Comparison of ENCODE assay signal across 8 cellular contexts in genomic region chr6:26532699-26533523, GRCh38. TPM values are rescaled to one million over a fixed set of nuclear protein-coding genes. Genes with fewer than 3 reads are reported as not detected.
A peak's percentile ranks its signal among the peaks of the same experiment; 100 is the strongest.
DNase-seq lines count a peak whose midpoint lies in the region; ATAC-seq and TF ChIP-seq lines count a peak whose summit lies in the region.

No MANE protein-coding gene starts in this region.

- peak overlapping the region; percentile 70 for H2AFZ ChIP-seq in hepatocyte

- H3K79me2 ChIP-seq in hepatocyte: no peaks in the 10 kb centered on the region

- peak overlapping the region; percentile 82 for H3K4me2 ChIP-seq in hepatocyte

- TF ChIP-seq CTCF in hepatocyte (IDR thresholded peaks at IDR 0.05; ENCODE audit: poor library complexity) (no peak), retinal pigment epithelial cell (conservative IDR thresholded peaks at IDR 0.05; ENCODE audit: low read depth, low read length) (no peak)

- no peaks in the 10 kb centered on the region for H3K9me3 ChIP-seq in hepatocyte (ENCODE audit: low read depth)
- H3K9me3 ChIP-seq in aorta (ENCODE audit: control insufficient read depth, low read length): no peaks in the 10 kb centered on the region

- intact Hi-C loops in aorta (cut with DNase I): loop anchor here in 1 of 2 donors (1.0 to 2.0 kb wide), 2 partner anchors 12 to 36 kb away; no protein-coding TSS in a partner anchor

- no peaks in the 10 kb centered on the region for H3K9me2 ChIP-seq in hepatocyte (replicated peaks; ENCODE audit: insufficient read depth)

- peaks cover 6% of the 10 kb centered on the region for H3K4me1 ChIP-seq in hepatocyte (ENCODE audit: insufficient read depth)
- peaks cover 0 to 2% of the 10 kb centered on the region in 2 donors for H3K4me1 ChIP-seq in aorta (ENCODE audit: control insufficient read depth in 1 of 2, insufficient read depth in 2 of 2, low read length in 2 of 2)

- peak overlapping the region; percentile 85 for H3K27ac ChIP-seq in hepatocyte
- peak overlapping the region; percentile 3 to 85 for H3K27ac ChIP-seq in aorta (ENCODE audit: low read depth in 1 of 2, low read length in 2 of 2)

- H3K27me3 ChIP-seq in H7 (ENCODE audit: control insufficient read depth, insufficient read depth, low read length) (no peaks in the 10 kb centered on the region), hepatocyte (no peaks in the 10 kb centered on the region), aorta (ENCODE audit: control insufficient read depth in 1 of 2, insufficient read depth in 2 of 2, low read length in 1 of 2) (no peaks in the 10 kb centered on the region)

- H3K36me3 ChIP-seq in H7 (replicated peaks; ENCODE audit: control insufficient read depth, insufficient read depth, low read length) (no peaks in the 10 kb centered on the region), hepatocyte (replicated peaks; ENCODE audit: insufficient read depth, low read depth) (no peaks in the 10 kb centered on the region), aorta (ENCODE audit: control insufficient read depth in 1 of 2, insufficient read depth in 2 of 2, low read length in 1 of 2) (no peaks in the 10 kb centered on the region)

- DNase-seq in C1 segment of cervical spinal cord (lab: John Stamatoyannopoulos, UW) (peak; percentile 46 to 91 (median 78)), H7 (peak; percentile 80), NCI-H2029 treated with DMSO at 0.1 percent for 48 hours (lab: John Stamatoyannopoulos, UW) (peak; percentile 92), T-helper 9 cell (peak; percentile 77), astrocyte of the hippocampus (ENCODE audit: low read depth, low spot score) (peak; percentile 93), hepatocyte (ENCODE audit: low spot score) (peak; percentile 91), retinal pigment epithelial cell (ENCODE audit: low read depth) (no peak), aorta (peak; percentile 92 to 94)

- peak overlapping the region; percentile 64 for H3K4me3 ChIP-seq in H7 (ENCODE audit: insufficient read depth, low read depth, low read length)
- H3K4me3 ChIP-seq in hepatocyte: peak overlapping the region; percentile 71
- peak overlapping the region; percentile 79 for H3K4me3 ChIP-seq in retinal pigment epithelial cell (ENCODE audit: low read length)
- peak overlapping the region; percentile 76 to 100 for H3K4me3 ChIP-seq in aorta (ENCODE audit: low read length in 2 of 2)

- peak; percentile 88 for ATAC-seq in aorta (ENCODE audit: low FRiP score)

- no peaks in the 10 kb centered on the region for H4K20me1 ChIP-seq in hepatocyte (ENCODE audit: insufficient read depth, poor library complexity, severe bottlenecking)

- WGBS in hepatocyte (ENCODE audit: low lambda C conversion rate, missing lambda C conversion rate): 2% methylated on average over 28 of the region's 28 CpGs
- 1% methylated on average over 28 of the region's 28 CpGs for WGBS in aorta, 2 donors

RNA-seq across cellular contexts. Expression of gene HMGN4, which starts 5.3 kb away (rescaled TPM):
- 88.9 and 93.0 TPM in 2 replicates for total RNA-seq in H7 (2014; rRNA removed; shearing (Covaris generic))
- 53.5 and 67.1 TPM in 2 replicates for total RNA-seq in hepatocyte
- polyA plus RNA-seq in hepatocyte: 35.9 and 41.2 TPM in 2 replicates
- total RNA-seq in aorta: 10 to 100 TPM; 48.4 to 69.0 TPM
- 10 to 100 TPM; 36.4 to 43.8 TPM for polyA plus RNA-seq in aorta

RNA-seq across cellular contexts. Expression of gene BTN1A1, which starts 32.8 kb away (rescaled TPM):
- 0.11 TPM in 1 of 2 replicates, not detected in the other for total RNA-seq in H7 (2014; rRNA removed; shearing (Covaris generic))
- total RNA-seq in hepatocyte: 0.60 and 0.84 TPM in 2 replicates
- 0.15 and 0.59 TPM in 2 replicates for polyA plus RNA-seq in hepatocyte
- total RNA-seq in aorta: not detected
- polyA plus RNA-seq in aorta: not detected
